Comparison of ENCODE assay signal across 22 cellular contexts in the genomic region with DNA sequence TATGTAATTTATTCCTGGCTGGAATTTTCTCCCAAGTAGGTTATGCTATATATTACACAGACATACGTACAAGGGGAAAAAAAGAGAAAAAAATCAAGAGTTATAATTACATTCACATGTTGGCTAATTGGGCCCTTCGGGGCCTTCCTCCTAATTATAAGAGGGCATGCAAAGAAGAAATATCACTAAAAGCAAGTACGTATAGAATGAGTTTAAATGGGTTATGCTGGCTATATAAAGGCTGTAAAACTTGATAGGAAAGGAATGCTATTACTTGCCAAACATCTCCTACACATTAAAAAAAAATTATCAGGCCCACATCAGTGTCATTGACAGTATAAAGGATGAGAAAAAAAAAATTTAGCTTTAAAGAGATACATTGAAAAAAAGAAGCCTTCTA.
A peak's percentile ranks its signal among the peaks of the same experiment; 100 is the strongest.
DNase-seq lines count a peak whose midpoint lies in the region; ATAC-seq and TF ChIP-seq lines count a peak whose summit lies in the region.
"Had no signal": no experiment of that assay in that cellular context is flagged by ENCODE, and none has a peak within 500 bp of the region (broad histone marks: within the 10 kb centered on the region; RNA-seq: fewer than 3 reads in every experiment).

No MANE protein-coding gene starts in this region.

- no peak overlapping the region for H3K4me3 Mint-ChIP-seq in nephron
- H3K4me3 Mint-ChIP-seq: CD4-positive, CD25-positive, alpha-beta regulatory T cell; CD8-positive, alpha-beta T cell; GM23338; H9; HFFc6 had no signal

- H3K36me3 ChIP-seq in BLaER1, result no peaks in the 10 kb centered on the region
- H3K36me3 ChIP-seq: BE2C had no signal

- no peak for ATAC-seq in GM21576 (IDR thresholded peaks at IDR 0.05; ENCODE audit: unreplicated experiment)
- ATAC-seq: A549; CD8-positive, alpha-beta T cell; GM12878; GM23338; HCT116 had no signal

- H3K9me3 ChIP-seq in BLaER1, result no peaks in the 10 kb centered on the region
- H3K9me3 ChIP-seq: A549, BE2C, Caco-2 had no signal

- no peak overlapping the region for H3K4me3 ChIP-seq in BLaER1
- H3K4me3 ChIP-seq: A549, GM12878, GM23338 had no signal

- peak overlapping the region; percentile 38 to 68 (median 63) for H3K27ac Mint-ChIP-seq in nephron
- H3K27ac Mint-ChIP-seq: CD4-positive, CD25-positive, alpha-beta regulatory T cell; CD8-positive, alpha-beta T cell; GM23338; H9; HFFc6 had no signal

- peak overlapping the region; percentile 62 for H3K4me2 ChIP-seq in BLaER1
- H3K4me2 ChIP-seq: A549, GM23338 had no signal

- H3K36me3 Mint-ChIP-seq in nephron (ENCODE audit: low read depth), result peaks cover 9% of the 10 kb centered on the region
- H3K36me3 Mint-ChIP-seq: CD4-positive, CD25-positive, alpha-beta regulatory T cell; CD8-positive, alpha-beta T cell had no signal

- TF ChIP-seq CTCF in nephron (IDR thresholded peaks at IDR 0.05; ENCODE audit: unreplicated experiment in 3 of 3), result no peak

- H3K9ac ChIP-seq in BLaER1, result no peak overlapping the region

- no peaks in the 10 kb centered on the region for H4K20me1 ChIP-seq in BLaER1

- 0 out of 2 replicates have a peak overlapping the region, but pooled peaks have one; percentile 44 for H3K27ac ChIP-seq in BLaER1
- H3K27ac ChIP-seq: A549 had no signal

- H3K27me3 Mint-ChIP-seq in nephron (ENCODE audit: low read depth), result no peaks in the 10 kb centered on the region
- H3K27me3 Mint-ChIP-seq: CD4-positive, CD25-positive, alpha-beta regulatory T cell had no signal

- peaks cover 21% of the 10 kb centered on the region for H3K4me1 ChIP-seq in BLaER1
- H3K4me1 ChIP-seq: A549, BE2C, Caco-2 had no signal

- no peaks in the 10 kb centered on the region for H3K27me3 ChIP-seq in BLaER1
- H3K27me3 ChIP-seq: BE2C had no signal

- DNase-seq in DMS114 treated with DMSO at 0.1 percent for 48 hours (lab: John Stamatoyannopoulos, UW; ENCODE audit: unreplicated experiment), result peak; percentile 15
- DNase-seq in inferior parietal cortex (ENCODE audit: extremely low spot score), result no peak
- DNase-seq in NCI-H526 treated with DMSO at 0.1 percent for 48 hours (lab: John Stamatoyannopoulos, UW), result no peak
- DNase-seq: 8988T; ACHN; AML-193; BE2C; Caco-2; CD4-positive, CD25-positive, alpha-beta regulatory T cell; CD8-positive, alpha-beta T cell; DMS79; EL; GDM1; H9; HFFc6 had no signal

- H3K9me3 Mint-ChIP-seq in nephron, result peaks cover 13% of the 10 kb centered on the region

- peaks cover 6% of the 10 kb centered on the region for H3K4me1 Mint-ChIP-seq in nephron
- H3K4me1 Mint-ChIP-seq: CD4-positive, CD25-positive, alpha-beta regulatory T cell; GM23338; H9 had no signal
